1 cellular context compared by ENCODE assay signal in genomic region chr17:47840742-47841487, GRCh38.
A peak's percentile ranks its signal among the peaks of the same experiment; 100 is the strongest.
TF ChIP-seq lines count a peak whose summit lies in the region.

TSS of gene SCRN2 (minus strand) at chr17:47841273. CDS start at chr17:47840843, 430 bp downstream.

TF ChIP-seq in HepG2, 621 proteins besides CTCF, POLR2A, EP300 and RAD21 (continued from another document and continues in another):
- TF ChIP-seq UBTF (CRISPR knock-in tag; IDR thresholded peaks at IDR 0.05) (peak; percentile 61), NFE2 (CRISPR knock-in tag; IDR thresholded peaks at IDR 0.05) (no peak), MIXL1 (CRISPR knock-in tag; IDR thresholded peaks at IDR 0.05) (no peak), ZSCAN22 (CRISPR knock-in tag; IDR thresholded peaks at IDR 0.05) (no peak), LRRFIP1 (CRISPR knock-in tag; conservative IDR thresholded peaks at IDR 0.05) (no peak), E2F1 (CRISPR knock-in tag; IDR thresholded peaks at IDR 0.05) (peak; percentile 54; the same call in 1 of the 2 replicates), THYN1 (CRISPR knock-in tag; IDR thresholded peaks at IDR 0.05; ENCODE audit: borderline replicate concordance, low read depth) (0 out of 2 replicates have a peak, but pooled peaks have one; percentile 83), ZBTB37 (CRISPR knock-in tag; IDR thresholded peaks at IDR 0.05) (0 out of 2 replicates have a peak, but pooled peaks have one; percentile 57), PCBP1 (IDR thresholded peaks at IDR 0.05; ENCODE audit: borderline replicate concordance, low read depth, low read length) (0 out of 2 replicates have a peak, but pooled peaks have one; percentile 87), TBX2 (CRISPR knock-in tag; IDR thresholded peaks at IDR 0.05; ENCODE audit: borderline replicate concordance) (peak; percentile 78), TAF15 (IDR thresholded peaks at IDR 0.05; ENCODE audit: low read depth, low read length, poor library complexity, severe bottlenecking) (no peak), MTF2 (CRISPR knock-in tag; IDR thresholded peaks at IDR 0.05; ENCODE audit: borderline replicate concordance) (peak; percentile 56; the same call in 1 of the 2 replicates), RORA (CRISPR knock-in tag; IDR thresholded peaks at IDR 0.05) (no peak), ZNF572 (CRISPR knock-in tag; IDR thresholded peaks at IDR 0.05) (peak; percentile 97; the same call in 1 of the 2 replicates), SPEN (CRISPR knock-in tag; IDR thresholded peaks at IDR 0.05; ENCODE audit: low read depth) (peak; percentile 76), ZNF670 (CRISPR knock-in tag; IDR thresholded peaks at IDR 0.05; ENCODE audit: borderline replicate concordance) (peak; percentile 68; the same call in 1 of the 2 replicates), SP5 (CRISPR knock-in tag; IDR thresholded peaks at IDR 0.05; ENCODE audit: borderline replicate concordance, low read depth) (peak; percentile 86; the same call in 1 of the 2 replicates), ZNF710 (CRISPR knock-in tag; IDR thresholded peaks at IDR 0.05; ENCODE audit: borderline replicate concordance) (peak; percentile 91; the same call in 1 of the 2 replicates), ZNF230 (CRISPR knock-in tag; IDR thresholded peaks at IDR 0.05) (peak; percentile 93; the same call in 1 of the 2 replicates), ZNF770 (CRISPR knock-in tag; IDR thresholded peaks at IDR 0.05) (no peak), CBFB (CRISPR knock-in tag; IDR thresholded peaks at IDR 0.05) (no peak; the same call in 1 of the 2 replicates), BATF2 (CRISPR knock-in tag; IDR thresholded peaks at IDR 0.05) (no peak), ZNF784 (CRISPR knock-in tag; IDR thresholded peaks at IDR 0.05; ENCODE audit: borderline replicate concordance) (peak; percentile 82; the same call in 1 of the 2 replicates), CEBPG (CRISPR knock-in tag; IDR thresholded peaks at IDR 0.05) (0 out of 2 replicates have a peak, but pooled peaks have one; percentile 5), PBX2 (CRISPR knock-in tag; IDR thresholded peaks at IDR 0.05) (no peak), NCOA5 (CRISPR knock-in tag; IDR thresholded peaks at IDR 0.05) (no peak), DNMT3B (CRISPR knock-in tag; conservative IDR thresholded peaks at IDR 0.05) (peak; percentile 64; the same call in 1 of the 2 replicates), ZNF574 (CRISPR knock-in tag; IDR thresholded peaks at IDR 0.05) (peak; percentile 87), ZNF44 (CRISPR knock-in tag; IDR thresholded peaks at IDR 0.05) (peak; percentile 90), RFX5 (IDR thresholded peaks at IDR 0.05; ENCODE audit: low read depth, low read length) (no peak), MXD3 (CRISPR knock-in tag; IDR thresholded peaks at IDR 0.05) (peak; percentile 34; the same call in 1 of the 2 replicates), CHCHD3 (CRISPR knock-in tag; IDR thresholded peaks at IDR 0.05) (0 out of 2 replicates have a peak, but pooled peaks have one; percentile 31), FLYWCH1 (CRISPR knock-in tag; IDR thresholded peaks at IDR 0.05) (no peak), HOXA9 (CRISPR knock-in tag; IDR thresholded peaks at IDR 0.05; ENCODE audit: borderline replicate concordance) (0 out of 2 replicates have a peak, but pooled peaks have one; percentile 66), HMG20A (CRISPR knock-in tag; IDR thresholded peaks at IDR 0.05; ENCODE audit: borderline replicate concordance) (no peak; the same call in 1 of the 2 replicates), ZNF749 (CRISPR knock-in tag; IDR thresholded peaks at IDR 0.05; ENCODE audit: borderline replicate concordance) (no peak), GMEB2 (CRISPR knock-in tag; IDR thresholded peaks at IDR 0.05; ENCODE audit: low read depth) (no peak), CBX5 (CRISPR knock-in tag; IDR thresholded peaks at IDR 0.05; ENCODE audit: borderline replicate concordance) (peak; percentile 30; the same call in 1 of the 2 replicates), ZNF343 (CRISPR knock-in tag; IDR thresholded peaks at IDR 0.05) (no peak; the same call in 1 of the 2 replicates), HOXA5 (CRISPR knock-in tag; IDR thresholded peaks at IDR 0.05) (peak; percentile 79; the same call in 1 of the 2 replicates)
